In genomic region chrX:72889740-72890139, GRCh38 we compare ENCODE assay signal across 2 cellular contexts. TPM values are rescaled to one million over a fixed set of nuclear protein-coding genes. Genes with fewer than 3 reads are reported as not detected.
"Had no signal": no experiment of that assay in that cellular context is flagged by ENCODE, and none has a peak within 500 bp of the region (broad histone marks: within the 10 kb centered on the region; RNA-seq: fewer than 3 reads in every experiment).

No MANE protein-coding gene starts in this region.

RNA-seq across cellular contexts. Expression of gene FAM236C, which starts 22.7 kb away (rescaled TPM):
- total RNA-seq: G401, GM12878 had no signal
- polyA plus RNA-seq: GM12878 had no signal

RNA-seq across cellular contexts. Expression of gene FAM236A, which starts 48.3 kb away (rescaled TPM):
- total RNA-seq: G401, GM12878 had no signal
- polyA plus RNA-seq: GM12878 had no signal

RNA-seq across cellular contexts. Expression of gene DMRTC1, which starts 53.9 kb away (rescaled TPM):
- total RNA-seq: G401, GM12878 had no signal
